In genomic region chr16:69132424-69133252, GRCh38 we compare ENCODE assay signal across 8 cellular contexts. TPM values are rescaled to one million over a fixed set of nuclear protein-coding genes. Genes with fewer than 3 reads are reported as not detected.
DNase-seq lines count a peak whose midpoint lies in the region; ATAC-seq and TF ChIP-seq lines count a peak whose summit lies in the region.

CHTF8 (minus strand) TSS chr16:69132588; CDS start chr16:69121458, 11,130 bp downstream.
UTP4 (plus strand) TSS chr16:69132649; CDS start chr16:69133460, 811 bp downstream.

- no peaks in the 10 kb centered on the region for H3K27me3 ChIP-seq in endocrine pancreas (ENCODE audit: control insufficient read depth, insufficient read depth, low read length)

- H3K36me3 ChIP-seq in endocrine pancreas (ENCODE audit: control insufficient read depth, insufficient read depth, low read length) = no peaks in the 10 kb centered on the region

- peak within 1 kb of the TSS; percentile 88 for H3K4me3 ChIP-seq in endocrine pancreas (ENCODE audit: control insufficient read depth, insufficient read depth, low read length)

- no peak for TF ChIP-seq CTCF in C4-2B (conservative IDR thresholded peaks at IDR 0.05)

- peak within 1 kb of the TSS; percentile 96 for H3K27ac ChIP-seq in C4-2B

- ATAC-seq in GM19324 (IDR thresholded peaks at IDR 0.05; ENCODE audit: low FRiP score, unreplicated experiment) (peak; percentile 93), HG03460 (IDR thresholded peaks at IDR 0.05; ENCODE audit: unreplicated experiment) (peak; percentile 79)

- peak; percentile 79 for DNase-seq in NOMO-1 treated with DMSO at 0.1 percent for 48 hours (lab: John Stamatoyannopoulos, UW; ENCODE audit: unreplicated experiment)
- peak; percentile 68 to 74 for DNase-seq in activated CD8-positive, alpha-beta memory T cell treated with anti-CD3 and anti-CD28 coated beads for 4 hours (ENCODE audit: low read depth in 2 of 2)
- DNase-seq in mesenteric fat pad (ENCODE audit: low spot score) = peak; percentile 95
- peak; percentile 67 for DNase-seq in stimulated activated CD8-positive, alpha-beta memory T cell treated with anti-CD3 and anti-CD28 coated beads, Interleukin-15, amount 100 ng/mL, for 1 hour (ENCODE audit: low read depth)

- H3K9me3 ChIP-seq in endocrine pancreas (ENCODE audit: control insufficient read depth, low read length) = no peaks in the 10 kb centered on the region

- peaks cover 9% of the 10 kb centered on the region for H3K4me1 ChIP-seq in endocrine pancreas (ENCODE audit: control insufficient read depth, insufficient read depth, low read length)

- H3K9ac ChIP-seq in endocrine pancreas (ENCODE audit: control insufficient read depth, insufficient read depth, low read length) = peak within 1 kb of the TSS; percentile 97

RNA-seq across cellular contexts. Expression of gene CHTF8, which starts in this region (rescaled TPM):
- 84.5 TPM for total RNA-seq in mesenteric fat pad

RNA-seq across cellular contexts. Expression of gene UTP4, which starts in this region (rescaled TPM):
- total RNA-seq in mesenteric fat pad = 57.4 TPM

Comparison
In these comparisons a context has a peak if more than half of its experiments do, and no peak if none do; other contexts are left out.
1. Peak in every context shown above with its lines: DNase-seq, ATAC-seq, H3K4me3 ChIP-seq and H3K27ac ChIP-seq.